Comparison of ENCODE assay signal across 9 cellular contexts in the genomic region with DNA sequence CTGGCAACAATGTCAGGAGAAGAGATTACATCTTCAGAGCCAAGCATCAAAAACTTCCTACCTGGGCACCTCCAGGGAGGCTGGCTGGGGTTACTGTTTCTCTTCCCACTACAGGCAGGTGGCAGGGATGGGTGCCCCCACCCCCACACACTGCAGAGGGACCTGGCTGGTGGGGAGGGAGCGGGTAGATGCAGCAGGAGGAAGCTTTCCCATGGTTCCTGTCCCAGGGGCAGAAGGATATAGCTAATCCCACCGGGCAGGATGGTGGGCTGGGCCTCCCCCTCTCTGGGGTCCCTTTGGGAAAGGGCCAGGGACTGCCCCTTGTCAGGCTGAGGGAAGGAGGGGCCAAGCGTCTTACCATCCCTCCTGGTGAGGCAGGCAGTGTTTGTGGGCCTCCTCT. TPM values are rescaled to one million over a fixed set of nuclear protein-coding genes. Genes with fewer than 3 reads are reported as not detected.
DNase-seq lines count a peak whose midpoint lies in the region; ATAC-seq and TF ChIP-seq lines count a peak whose summit lies in the region.
"Had no signal": no experiment of that assay in that cellular context is flagged by ENCODE, and none has a peak within 500 bp of the region (broad histone marks: within the 10 kb centered on the region; RNA-seq: fewer than 3 reads in every experiment).

No MANE protein-coding gene starts in this region.

- H3K27ac ChIP-seq in liver (ENCODE audit: low read depth in 1 of 2, low read length in 2 of 2), result peak overlapping the region; percentile 50 to 61
- H3K27ac ChIP-seq in suprapubic skin, result peak overlapping the region; percentile 53
- H3K27ac ChIP-seq: C4-2B had no signal

- peak overlapping the region; percentile 50 for H3K4me3 ChIP-seq in astrocyte of the cerebellum (ENCODE audit: low read depth, low read length)
- H3K4me3 ChIP-seq in liver (ENCODE audit: low read depth in 1 of 3, low read length in 3 of 3), result peak overlapping the region in 2 of 3 donors; percentile 50 to 60
- H3K4me3 ChIP-seq in suprapubic skin, result peak overlapping the region; percentile 63

- intact Hi-C loops in activated CD4-positive, alpha-beta T cell treated with anti-CD3 and anti-CD28 coated beads, Interleukin-2, amount 10 ng/mL, durations not matched to agents 24 days and 14 days (cut with micrococcal nuclease), result no loop called here

- DNase-seq in activated CD4-positive, alpha-beta T cell treated with anti-CD3 and anti-CD28 coated beads, Interleukin-2, amount 10 ng/mL, durations not matched to agents 24 days and 14 days, result peak; percentile 54
- no peak for DNase-seq in activated CD4-positive, alpha-beta T cell treated with anti-CD3 and anti-CD28 coated beads for 4 hours
- no peak for DNase-seq in astrocyte of the cerebellum (ENCODE audit: low read depth)
- DNase-seq in suprapubic skin (ENCODE audit: low spot score in 2 of 2), result no peak
- DNase-seq in NCI-H2227 (lab: John Stamatoyannopoulos, UW; ENCODE audit: unreplicated experiment), result no peak
- no peak for DNase-seq in NK-92 treated with Interleukin-12 subunit alpha and Interleukin-12 subunit beta, amount 100 ng/mL, for 24 hours (lab: John Stamatoyannopoulos, UW)

- TF ChIP-seq EP300 in suprapubic skin (IDR thresholded peaks at IDR 0.05), result no peak

- WGBS in liver, result 76% methylated on average over 3 of the region's 3 CpGs
- 67% methylated on average over 2 of the region's 3 CpGs for WGBS in suprapubic skin

- H3K27me3 ChIP-seq in liver (ENCODE audit: control insufficient read depth in 4 of 4, insufficient read depth in 4 of 4, low read length in 3 of 4) (no peaks in the 10 kb centered on the region), suprapubic skin (no peaks in the 10 kb centered on the region)

- no peaks in the 10 kb centered on the region for H3K9me3 Mint-ChIP-seq in activated CD4-positive, alpha-beta T cell treated with anti-CD3 and anti-CD28 coated beads, Interleukin-2, amount 10 ng/mL, durations not matched to agents 24 days and 14 days

- H3K27me3 Mint-ChIP-seq in activated CD4-positive, alpha-beta T cell treated with anti-CD3 and anti-CD28 coated beads, Interleukin-2, amount 10 ng/mL, durations not matched to agents 24 days and 14 days, result peaks cover 43% of the 10 kb centered on the region

- ATAC-seq in GM18867 (IDR thresholded peaks at IDR 0.05; ENCODE audit: unreplicated experiment), result no peak

- TF ChIP-seq POLR2A in suprapubic skin (IDR thresholded peaks at IDR 0.05), result no peak

- no peaks in the 10 kb centered on the region for H3K36me3 ChIP-seq in liver (ENCODE audit: control insufficient read depth in 4 of 4, insufficient read depth in 3 of 4, low read depth in 1 of 4, low read length in 3 of 4)
- H3K36me3 ChIP-seq in suprapubic skin, result no peaks in the 10 kb centered on the region

- H3K9me3 ChIP-seq in liver (ENCODE audit: control insufficient read depth in 4 of 4, low read length in 3 of 4) (no peaks in the 10 kb centered on the region), suprapubic skin (no peaks in the 10 kb centered on the region)

- peak overlapping the region; percentile 40 for H3K4me3 Mint-ChIP-seq in activated CD4-positive, alpha-beta T cell treated with anti-CD3 and anti-CD28 coated beads, Interleukin-2, amount 10 ng/mL, durations not matched to agents 24 days and 14 days

- H3K27ac Mint-ChIP-seq in activated CD4-positive, alpha-beta T cell treated with anti-CD3 and anti-CD28 coated beads, Interleukin-2, amount 10 ng/mL, durations not matched to agents 24 days and 14 days, result no peak overlapping the region

- TF ChIP-seq RAD21 in liver (IDR thresholded peaks at IDR 0.05), result no peak

- in situ Hi-C loops in astrocyte of the cerebellum (cut with HindIII; ENCODE audit: low sequenced_read_pairs), result no loop called here

- TF ChIP-seq CTCF in astrocyte of the cerebellum (IDR thresholded peaks at IDR 0.05; ENCODE audit: low read depth, low read length, missing control alignments) (no peak), liver (IDR thresholded peaks at IDR 0.05; ENCODE audit: low read depth, low read length, missing input control) (no peak), suprapubic skin (IDR thresholded peaks at IDR 0.05) (no peak)

- H3K4me1 ChIP-seq in liver (ENCODE audit: control insufficient read depth in 4 of 4, insufficient read depth in 4 of 4, low read length in 3 of 4) (peaks cover 11 to 27% (median 19%) of the 10 kb centered on the region in 4 donors), suprapubic skin (peaks cover 25% of the 10 kb centered on the region)

- H3K36me3 Mint-ChIP-seq in activated CD4-positive, alpha-beta T cell treated with anti-CD3 and anti-CD28 coated beads, Interleukin-2, amount 10 ng/mL, durations not matched to agents 24 days and 14 days (ENCODE audit: low read depth), result no peaks in the 10 kb centered on the region

- H3K4me1 Mint-ChIP-seq in activated CD4-positive, alpha-beta T cell treated with anti-CD3 and anti-CD28 coated beads, Interleukin-2, amount 10 ng/mL, durations not matched to agents 24 days and 14 days, result peaks cover 18% of the 10 kb centered on the region

- H3K9ac ChIP-seq in liver (ENCODE audit: low read depth in 1 of 2, low read length in 2 of 2), result no peak overlapping the region

TF ChIP-seq in liver, 16 proteins besides CTCF, POLR2A, EP300 and RAD21:
- no peak for TF ChIP-seq EGR1 (IDR thresholded peaks at IDR 0.05; ENCODE audit: low read depth in 2 of 2)
- no peak for TF ChIP-seq YY1 (IDR thresholded peaks at IDR 0.05)
- TF ChIP-seq FOXA2 (IDR thresholded peaks at IDR 0.05), result no peak
- no peak for TF ChIP-seq FOXA1 (IDR thresholded peaks at IDR 0.05)
- TF ChIP-seq SP1 (IDR thresholded peaks at IDR 0.05), result no peak
- TF ChIP-seq, protein P1, sequence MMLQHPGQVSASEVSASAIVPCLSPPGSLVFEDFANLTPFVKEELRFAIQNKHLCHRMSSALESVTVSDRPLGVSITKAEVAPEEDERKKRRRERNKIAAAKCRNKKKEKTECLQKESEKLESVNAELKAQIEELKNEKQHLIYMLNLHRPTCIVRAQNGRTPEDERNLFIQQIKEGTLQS (IDR thresholded peaks at IDR 0.05), result no peak
- no peak for TF ChIP-seq GABPA (IDR thresholded peaks at IDR 0.05 in 1 of 2, conservative IDR thresholded peaks at IDR 0.05 in 1 of 2)
- TF ChIP-seq, protein P2, sequence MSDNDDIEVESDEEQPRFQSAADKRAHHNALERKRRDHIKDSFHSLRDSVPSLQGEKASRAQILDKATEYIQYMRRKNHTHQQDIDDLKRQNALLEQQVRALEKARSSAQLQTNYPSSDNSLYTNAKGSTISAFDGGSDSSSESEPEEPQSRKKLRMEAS (IDR thresholded peaks at IDR 0.05), result no peak
- no peak for TF ChIP-seq JUND (IDR thresholded peaks at IDR 0.05)
- no peak for TF ChIP-seq RXRA (IDR thresholded peaks at IDR 0.05)
- TF ChIP-seq TAF1 (conservative IDR thresholded peaks at IDR 0.05), result no peak

RNA-seq across cellular contexts. Expression of a gene that starts 16.7 kb away (rescaled TPM):
- 84.2 and 89.0 TPM in 2 replicates for total RNA-seq in activated CD4-positive, alpha-beta T cell treated with anti-CD3 and anti-CD28 coated beads, Interleukin-2, amount 10 ng/mL, durations not matched to agents 24 days and 14 days
- total RNA-seq in liver, result 10 to 100 TPM; 39.8 to 70.1 TPM
- polyA plus RNA-seq in liver, result 10 to 100 TPM; 17.2 to 20.0 TPM
- 10 to 100 TPM; 31.7 to 66.0 (median 53.4) TPM for total RNA-seq in suprapubic skin

RNA-seq across cellular contexts. Expression of a gene that starts 42.9 kb away (rescaled TPM):
- total RNA-seq in activated CD4-positive, alpha-beta T cell treated with anti-CD3 and anti-CD28 coated beads, Interleukin-2, amount 10 ng/mL, durations not matched to agents 24 days and 14 days, result 0.80 and 0.91 TPM in 2 replicates
- total RNA-seq in liver, result under 1 TPM; 0.09 to 0.17 TPM
- not detected for polyA plus RNA-seq in liver
- not detected for total RNA-seq in suprapubic skin
